Comparison of ENCODE assay signal across 8 cellular contexts in genomic region chr6:32700391-32701040, GRCh38. TPM values are rescaled to one million over a fixed set of nuclear protein-coding genes. Genes with fewer than 3 reads are reported as not detected.
DNase-seq lines count a peak whose midpoint lies in the region; ATAC-seq and TF ChIP-seq lines count a peak whose summit lies in the region.

No MANE protein-coding gene starts in this region.

- H3K27me3 Mint-ChIP-seq in chondrocyte (ENCODE audit: low read depth): peaks cover 45% of the 10 kb centered on the region

- no peaks in the 10 kb centered on the region for H3K9me3 Mint-ChIP-seq in chondrocyte (ENCODE audit: low read depth)

- H3K27ac ChIP-seq in RWPE2 (ENCODE audit: poor library complexity, severe bottlenecking): no peak overlapping the region
- no peak overlapping the region for H3K27ac ChIP-seq in stomach

- no peak overlapping the region for H3K27ac Mint-ChIP-seq in chondrocyte (ENCODE audit: unreplicated experiment)

- WGBS in stomach, 5 donors: 12 to 25% (median 14%) methylated on average over 6 of the region's 6 CpGs

- H3K4me3 ChIP-seq in RWPE2 (ENCODE audit: severe bottlenecking): no peak overlapping the region
- no peak overlapping the region for H3K4me3 ChIP-seq in stomach

- intact Hi-C loops in left colon (cut with DNase I, micrococcal nuclease): loop anchor here (5.0 to 10.0 kb wide), 3 partner anchors 84 to 286 kb away; no protein-coding TSS in a partner anchor
- intact Hi-C loops in stomach (cut with DNase I; ENCODE audit: low total_unique reads): no loop called here

- H3K4me1 ChIP-seq in RWPE2 (ENCODE audit: insufficient read depth, poor library complexity, severe bottlenecking): no peaks in the 10 kb centered on the region
- H3K4me1 ChIP-seq in stomach: no peaks in the 10 kb centered on the region

- DNase-seq in DMS 273 (lab: John Stamatoyannopoulos, UW; ENCODE audit: unreplicated experiment): peak; percentile 72
- DNase-seq in DMS 273 treated with DMSO at 0.1 percent for 48 hours (lab: John Stamatoyannopoulos, UW): no peak
- peak; percentile 77 for DNase-seq in KBM-7
- no peak for DNase-seq in RWPE2 (ENCODE audit: low spot score)
- DNase-seq in chondrocyte (ENCODE audit: low spot score): no peak
- DNase-seq in left colon: peak in 1 of 2 donors; percentile 14
- no peak for DNase-seq in stomach

- no peaks in the 10 kb centered on the region for H3K9me3 ChIP-seq in RWPE2 (ENCODE audit: severe bottlenecking)
- H3K9me3 ChIP-seq in stomach: no peaks in the 10 kb centered on the region

- peak; percentile 72 for TF ChIP-seq CTCF in RWPE2 (IDR thresholded peaks at IDR 0.05; ENCODE audit: poor library complexity, severe bottlenecking)
- TF ChIP-seq CTCF in chondrocyte (IDR thresholded peaks at IDR 0.05): peak; percentile 86
- TF ChIP-seq CTCF in stomach (IDR thresholded peaks at IDR 0.05): peak in 5 of 7 experiments; percentile 20 to 64 (median 55)

- TF ChIP-seq EP300 in stomach (IDR thresholded peaks at IDR 0.05): no peak

- peaks cover 11% of the 10 kb centered on the region for H3K27me3 ChIP-seq in RWPE2 (ENCODE audit: insufficient read depth, poor library complexity, severe bottlenecking)
- H3K27me3 ChIP-seq in stomach: peaks cover 0 to 55% (median 6%) of the 10 kb centered on the region in 3 donors

- in situ Hi-C loops in KBM-7 (cut with MboI; ENCODE audit: low pct_unique_long_range_greater_than_20kb, low sequenced_read_pairs): loop anchor here (25.0 kb wide), 1 partner anchor 288 kb away; the partner anchor contains the start of gene BTNL2

- H3K4me1 Mint-ChIP-seq in chondrocyte (ENCODE audit: low read depth): no peaks in the 10 kb centered on the region

- TF ChIP-seq POLR2A in stomach (IDR thresholded peaks at IDR 0.05): no peak

- no peaks in the 10 kb centered on the region for H3K36me3 Mint-ChIP-seq in chondrocyte (ENCODE audit: low read depth)

- peak; percentile 79 for ATAC-seq in RWPE2 (ENCODE audit: low read depth)
- peak; percentile 76 for ATAC-seq in left colon
- no peak for ATAC-seq in GM19397 (IDR thresholded peaks at IDR 0.05; ENCODE audit: unreplicated experiment)

- H3K36me3 ChIP-seq in RWPE2 (ENCODE audit: low read depth) (no peaks in the 10 kb centered on the region), stomach (no peaks in the 10 kb centered on the region)

- no peak overlapping the region for H3K4me3 Mint-ChIP-seq in chondrocyte (ENCODE audit: unreplicated experiment)

RNA-seq across cellular contexts. Expression of gene HLA-DQB1, which starts 34.1 kb away (rescaled TPM):
- total RNA-seq in chondrocyte: not detected in 3 replicates
- 10 to 100 TPM in 1 of 2 donors, 1 to 10 TPM in 1; 6.6 to 39.3 TPM for total RNA-seq in left colon
- 10 to 100 TPM in 1 of 5 donors, 1 to 10 TPM in 2, not detected in 2; 2.0 to 16.8 (median 4.5) TPM for total RNA-seq in stomach
- 10 to 100 TPM; 26.0 to 94.5 (median 31.8) TPM for polyA plus RNA-seq in stomach

RNA-seq across cellular contexts. Expression of gene HLA-DQA2, which starts 40.7 kb away (rescaled TPM):
- not detected in 3 replicates for total RNA-seq in chondrocyte
- total RNA-seq in left colon: 1 to 10 TPM in 1 of 2 donors, not detected in 1; 1.2 TPM
- 1 to 10 TPM in 1 of 5 donors, not detected in 4; 3.3 TPM for total RNA-seq in stomach
- under 1 TPM in 1 of 3 donors, not detected in 2; 0.23 TPM for polyA plus RNA-seq in stomach

Comparison
In these comparisons a context has a peak if more than half of its experiments do, and no peak if none do; other contexts are left out.
1. DNase-seq: peak in DMS 273 (single experiment) and KBM-7 (single experiment); none in DMS 273 treated with DMSO at 0.1 percent for 48 hours (single experiment), RWPE2 (single experiment), chondrocyte (single experiment) and stomach (single experiment).
2. Peak in every context shown above with its lines, with median percentiles within 50 percentile points of each other: CTCF ChIP-seq.